ENCODE assay signal across 8 cellular contexts in the genomic region with DNA sequence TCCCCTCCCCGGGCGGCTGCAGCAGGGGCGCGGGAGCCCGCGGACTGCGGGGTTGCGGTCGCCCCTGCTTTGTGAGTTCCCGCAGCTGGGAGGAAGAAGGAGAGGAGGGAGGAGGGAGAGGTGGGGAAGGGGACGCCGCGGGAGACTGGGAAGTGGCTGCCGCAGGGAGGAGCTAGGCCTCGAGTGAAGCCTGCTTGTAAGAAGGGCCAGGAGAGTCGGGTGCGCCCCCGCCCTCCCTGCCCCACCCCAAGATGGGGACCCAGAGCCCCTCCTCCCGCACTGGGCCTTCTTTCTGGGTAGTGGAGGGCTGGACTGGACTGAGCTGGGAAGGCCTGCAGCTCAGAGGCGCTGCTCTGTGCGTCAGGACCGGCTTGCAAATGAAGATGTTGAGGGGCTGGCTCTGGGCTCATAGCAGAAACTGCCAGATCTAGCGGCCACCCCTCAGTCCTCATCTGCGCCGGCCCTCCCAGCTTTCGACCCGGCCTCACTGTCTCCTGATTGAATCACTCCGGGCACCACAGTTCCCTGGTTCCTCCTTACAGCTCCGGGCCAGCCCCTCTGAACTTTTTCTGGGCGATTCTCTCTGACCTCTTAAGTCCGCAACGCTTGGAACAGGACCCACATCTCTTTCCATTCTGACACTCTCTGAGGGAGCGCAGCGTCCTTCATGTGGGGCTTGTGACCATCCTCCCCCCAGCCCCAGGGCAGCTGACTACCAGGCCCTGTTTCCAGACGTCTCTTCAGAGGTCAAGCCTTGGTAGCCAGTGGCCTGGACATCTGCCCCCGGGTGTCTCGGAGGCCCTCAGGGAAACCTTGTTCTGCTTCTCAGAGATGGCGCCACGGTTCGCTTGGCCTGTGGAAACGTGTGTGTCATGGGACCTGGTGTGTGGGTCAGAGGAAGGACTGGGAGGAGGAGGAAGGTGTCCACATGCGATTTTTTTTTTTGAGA. TPM values are rescaled to one million over a fixed set of nuclear protein-coding genes. Genes with fewer than 3 reads are reported as not detected.
A peak's percentile ranks its signal among the peaks of the same experiment; 100 is the strongest.
DNase-seq lines count a peak whose midpoint lies in the region; ATAC-seq and TF ChIP-seq lines count a peak whose summit lies in the region.

No MANE protein-coding gene starts in this region.

- TF ChIP-seq POLR2A in esophagus squamous epithelium (IDR thresholded peaks at IDR 0.05) (peak in 1 of 4 donors; percentile 7), tibial nerve (IDR thresholded peaks at IDR 0.05) (peak in 1 of 2 donors; percentile 49)

- H3K27ac ChIP-seq in HUES64 (ENCODE audit: low read depth, low read length) (peak overlapping the region; percentile 88), VCaP (peak overlapping the region; percentile 89), esophagus squamous epithelium (peak overlapping the region; percentile 81 to 98 (median 94)), tibial nerve (peak overlapping the region; percentile 95 to 100 (median 97))

- H3K36me3 ChIP-seq in HUES64 (ENCODE audit: insufficient read depth, low read length) (no peaks in the 10 kb centered on the region), esophagus squamous epithelium (no peaks in the 10 kb centered on the region), tibial nerve (no peaks in the 10 kb centered on the region)

- TF ChIP-seq EP300 in tibial nerve (IDR thresholded peaks at IDR 0.05) = peak in 1 of 2 donors; percentile 62

- H3K4me1 ChIP-seq in HUES64 (ENCODE audit: insufficient read depth, low read length) (peaks cover 9% of the 10 kb centered on the region), esophagus squamous epithelium (peaks cover 11 to 35% (median 15%) of the 10 kb centered on the region in 3 donors), tibial nerve (peaks cover 0 to 24% (median 2%) of the 10 kb centered on the region in 4 donors)

- TF ChIP-seq CTCF in VCaP (conservative IDR thresholded peaks at IDR 0.05) (no peak), esophagus squamous epithelium (IDR thresholded peaks at IDR 0.05) (no peak), tibial nerve (IDR thresholded peaks at IDR 0.05) (no peak)

- peak overlapping the region; percentile 86 for H3K9ac ChIP-seq in HUES64 (ENCODE audit: low read depth, low read length)

- intact Hi-C loops in esophagus squamous epithelium (cut with DNase I) = no loop called here

- DNase-seq in Daoy (ENCODE audit: low read depth) (peak; percentile 41), esophagus squamous epithelium (lab: John Stamatoyannopoulos, UW) (no peak), midbrain (lab: John Stamatoyannopoulos, UW) (peak; percentile 71), tibial nerve (ENCODE audit: low spot score in 2 of 2) (peak; percentile 47 to 58)
- no peak for DNase-seq in stimulated activated CD4-positive, alpha-beta T cell treated with anti-CD3 and anti-CD28 coated beads, Interleukin-12 subunit alpha, Interleukin-12 subunit beta, amount 100 ng/mL, for 4 hours

- no peak for ATAC-seq in HG03469 (IDR thresholded peaks at IDR 0.05; ENCODE audit: unreplicated experiment)

- H3K4me3 ChIP-seq in HUES64 (ENCODE audit: low read length) = peak overlapping the region; percentile 71
- peak overlapping the region; percentile 48 to 73 (median 60) for H3K4me3 ChIP-seq in esophagus squamous epithelium
- H3K4me3 ChIP-seq in tibial nerve = peak overlapping the region; percentile 73 to 92 (median 80)

- 27% methylated on average over 42 of the region's 42 CpGs for WGBS in HUES64
- WGBS in esophagus squamous epithelium, 2 donors = 35 to 45% methylated on average over 15 to 16 of the region's 42 CpGs
- 12 to 13% methylated on average over 27 to 32 of the region's 42 CpGs for WGBS in tibial nerve, 2 donors

- H3K27me3 ChIP-seq in HUES64 (ENCODE audit: insufficient read depth, low read length) = no peaks in the 10 kb centered on the region
- peaks cover 0 to 31% (median 0%) of the 10 kb centered on the region in 4 donors for H3K27me3 ChIP-seq in esophagus squamous epithelium
- no peaks in the 10 kb centered on the region for H3K27me3 ChIP-seq in tibial nerve

- H3K9me3 ChIP-seq in HUES64 (ENCODE audit: insufficient read depth, low read depth, low read length) (no peaks in the 10 kb centered on the region), esophagus squamous epithelium (no peaks in the 10 kb centered on the region), tibial nerve (no peaks in the 10 kb centered on the region)

RNA-seq across cellular contexts. Expression of gene SERPINH1, which starts 21.9 kb away (rescaled TPM):
- total RNA-seq in Daoy (2014; rRNA removed; shearing (Covaris generic)) = 300 and 415 TPM in 2 replicates
- 358 TPM for polyA plus RNA-seq in HUES64 (2013, experiment 1 of 2)
- polyA plus RNA-seq in HUES64 (2013, experiment 2 of 2) = 392 TPM
- total RNA-seq in esophagus squamous epithelium (10 to 100 TPM; 41.4 to 70.1 (median 46.5) TPM), tibial nerve (100 to 1,000 TPM; 151 to 358 (median 184) TPM)

RNA-seq across cellular contexts. Expression of gene GDPD5, which starts 58.2 kb away (rescaled TPM):
- total RNA-seq in Daoy (2014; rRNA removed; shearing (Covaris generic)) = 2.6 and 3.7 TPM in 2 replicates
- 6.2 TPM for polyA plus RNA-seq in HUES64 (2013, experiment 1 of 2)
- polyA plus RNA-seq in HUES64 (2013, experiment 2 of 2) = 5.5 TPM
- total RNA-seq in esophagus squamous epithelium (1 to 10 TPM in 3 of 4 donors, under 1 TPM in 1; 0.57 to 2.3 (median 1.6) TPM), tibial nerve (100 to 1,000 TPM in 2 of 4 donors, 10 to 100 TPM in 2; 92.2 to 122 (median 101) TPM)

Comparison
In these comparisons a context has a peak if more than half of its experiments do, and no peak if none do; other contexts are left out.
1. DNase-seq: peak in Daoy (single experiment), midbrain (single experiment) and tibial nerve (2 of 2); none in esophagus squamous epithelium (single experiment) and stimulated activated CD4-positive, alpha-beta T cell treated with anti-CD3 and anti-CD28 coated beads, Interleukin-12 subunit alpha, Interleukin-12 subunit beta, amount 100 ng/mL, for 4 hours (single experiment).
2. RNA of gene GDPD5, which starts 58.2 kb away (total RNA-seq): 92.2 to 122 TPM in tibial nerve; 2.6 to 3.7 TPM in Daoy and 0.57 to 2.3 TPM in esophagus squamous epithelium; every median in the first group is over 10 times any median in the second.
3. Peak in every context shown above with its lines, with median percentiles within 50 percentile points of each other: H3K27ac ChIP-seq and H3K4me3 ChIP-seq.